Comparison of ENCODE assay signal across 1 cellular context in the genomic region with DNA sequence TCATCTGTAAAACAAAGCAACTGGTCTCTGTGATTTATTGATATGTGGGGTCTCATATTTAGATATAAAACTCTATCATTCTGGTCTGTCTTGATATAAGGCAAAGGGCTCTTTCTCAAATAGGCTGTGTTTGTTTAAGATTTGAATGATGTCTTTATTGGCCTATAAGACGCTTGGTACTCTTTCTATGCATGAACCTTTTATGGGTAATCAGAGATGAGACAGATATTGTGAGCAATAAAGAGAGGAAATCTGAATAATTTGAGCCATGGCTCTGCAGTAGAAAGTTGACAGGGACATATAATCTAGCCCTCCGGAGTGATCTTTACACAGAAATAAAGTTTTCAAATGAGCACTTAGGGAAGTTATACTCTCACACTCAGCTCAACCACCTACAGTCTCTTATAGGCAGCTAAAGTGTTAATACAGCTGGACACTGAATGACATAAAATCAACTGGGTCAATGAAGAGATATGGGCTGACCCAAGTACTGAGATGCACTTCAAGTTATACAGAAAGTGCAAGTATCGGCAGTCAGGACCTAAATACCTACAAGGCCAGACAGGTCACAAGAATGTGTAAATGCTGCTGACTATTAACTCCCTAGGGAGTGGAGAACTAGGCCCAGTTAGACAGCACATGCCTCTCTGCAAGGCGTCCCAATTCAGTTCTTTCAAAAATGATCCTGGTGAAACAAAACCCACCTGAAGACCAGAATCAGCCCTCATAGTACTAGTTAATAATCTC.
TF ChIP-seq lines count a peak whose summit lies in the region.

No MANE protein-coding gene starts in this region.

TF ChIP-seq in A549, 52 proteins besides CTCF, POLR2A, EP300 and RAD21 (continued from another document):
- TF ChIP-seq MAX (IDR thresholded peaks at IDR 0.05) (no peak), BCL3 (IDR thresholded peaks at IDR 0.05) (no peak), HDAC2 (IDR thresholded peaks at IDR 0.05) (no peak), HES2 (IDR thresholded peaks at IDR 0.05) (no peak), HEYL (CRISPR knock-in tag; IDR thresholded peaks at IDR 0.05) (no peak), PHF8 (IDR thresholded peaks at IDR 0.05; ENCODE audit: borderline replicate concordance, low read depth) (no peak), MAFK (IDR thresholded peaks at IDR 0.05; ENCODE audit: partially characterized antibody) (no peak)
- TF ChIP-seq, protein P1, sequence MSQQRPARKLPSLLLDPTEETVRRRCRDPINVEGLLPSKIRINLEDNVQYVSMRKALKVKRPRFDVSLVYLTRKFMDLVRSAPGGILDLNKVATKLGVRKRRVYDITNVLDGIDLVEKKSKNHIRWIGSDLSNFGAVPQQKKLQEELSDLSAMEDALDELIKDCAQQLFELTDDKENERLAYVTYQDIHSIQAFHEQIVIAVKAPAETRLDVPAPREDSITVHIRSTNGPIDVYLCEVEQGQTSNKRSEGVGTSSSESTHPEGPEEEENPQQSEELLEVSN (IDR thresholded peaks at IDR 0.05; ENCODE audit: borderline replicate concordance, low read depth), result no peak
